30 cellular contexts compared by ENCODE assay signal in the genomic region with DNA sequence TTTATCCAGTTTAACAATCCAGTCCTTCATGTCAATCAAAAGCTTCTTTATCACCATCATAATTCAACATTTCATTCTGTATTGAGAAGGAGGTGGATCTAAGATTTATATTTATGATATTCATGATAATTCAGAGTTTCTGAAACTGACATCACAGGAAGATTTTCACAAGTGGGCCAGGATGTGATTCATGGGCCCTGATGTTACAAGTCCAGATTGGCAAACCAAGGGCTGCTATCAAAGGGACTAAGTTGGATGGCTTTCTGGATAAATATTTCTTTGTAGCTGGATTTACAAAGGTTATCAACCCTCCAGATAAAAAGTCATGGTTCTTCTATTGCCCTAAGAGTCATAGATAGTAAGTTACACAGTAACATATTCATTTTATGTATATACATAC.
"Had no signal": no experiment of that assay in that cellular context is flagged by ENCODE, and none has a peak within 500 bp of the region (broad histone marks: within the 10 kb centered on the region; RNA-seq: fewer than 3 reads in every experiment).

No MANE protein-coding gene starts in this region.

- H3K27me3 ChIP-seq: Peyer's patch, SJCRH30 had no signal

- H3K4me3 Mint-ChIP-seq: activated CD4-positive, alpha-beta memory T cell treated with anti-CD3 and anti-CD28 coated beads for 36 hours; activated CD4-positive, alpha-beta T cell treated with anti-CD3 and anti-CD28 coated beads, Interleukin-2, amount 10 ng/mL, durations not matched to agents 7 days and 5 days; activated naive CD4-positive, alpha-beta T cell treated with anti-CD3 and anti-CD28 coated beads for 36 hours; activated naive CD8-positive, alpha-beta T cell; activated T-helper 17 cell treated with anti-CD3 and anti-CD28 coated beads, Interleukin-2, amount 50 U/mL, for 72 hours; brain had no signal

- H3K9ac ChIP-seq: SK-N-SH had no signal

- H3K4me1 ChIP-seq: Peyer's patch, SJCRH30 had no signal

- H3K27ac Mint-ChIP-seq: activated CD4-positive, alpha-beta memory T cell treated with anti-CD3 and anti-CD28 coated beads for 36 hours; activated CD4-positive, alpha-beta T cell treated with anti-CD3 and anti-CD28 coated beads, Interleukin-2, amount 10 ng/mL, durations not matched to agents 7 days and 5 days; activated naive CD4-positive, alpha-beta T cell treated with anti-CD3 and anti-CD28 coated beads for 36 hours; activated naive CD8-positive, alpha-beta T cell; activated T-helper 17 cell treated with anti-CD3 and anti-CD28 coated beads, Interleukin-2, amount 50 U/mL, for 72 hours; brain had no signal

- H3K27me3 Mint-ChIP-seq: activated CD4-positive, alpha-beta memory T cell treated with anti-CD3 and anti-CD28 coated beads for 36 hours; activated CD4-positive, alpha-beta T cell treated with anti-CD3 and anti-CD28 coated beads, Interleukin-2, amount 10 ng/mL, durations not matched to agents 7 days and 5 days; activated naive CD8-positive, alpha-beta T cell; activated T-helper 17 cell treated with anti-CD3 and anti-CD28 coated beads, Interleukin-2, amount 50 U/mL, for 72 hours; brain had no signal

- H3K36me3 ChIP-seq: Peyer's patch, SJCRH30 had no signal

- H3K9me3 ChIP-seq: Peyer's patch, SJCRH30, SK-N-SH had no signal

- H3K4me2 ChIP-seq: SK-N-SH had no signal

- H3K4me3 ChIP-seq: K562, Peyer's patch, SJCRH30 had no signal

- H3K4me1 Mint-ChIP-seq: activated CD4-positive, alpha-beta T cell treated with anti-CD3 and anti-CD28 coated beads, Interleukin-2, amount 10 ng/mL, durations not matched to agents 7 days and 5 days; activated T-helper 17 cell treated with anti-CD3 and anti-CD28 coated beads, Interleukin-2, amount 50 U/mL, for 72 hours had no signal

- DNase-seq: activated CD4-positive, alpha-beta memory T cell treated with anti-CD3 and anti-CD28 coated beads for 36 hours; activated CD4-positive, alpha-beta T cell treated with anti-CD3 and anti-CD28 coated beads, Interleukin-2, amount 10 ng/mL, durations not matched to agents 7 days and 5 days; activated CD4-positive, CD25-positive, alpha-beta regulatory T cell; activated CD8-positive, alpha-beta memory T cell treated with anti-CD3 and anti-CD28 coated beads for 24 hours; activated gamma-delta T cell; activated naive CD4-positive, alpha-beta T cell treated with anti-CD3 and anti-CD28 coated beads for 36 hours; activated T-cell treated with anti-CD3 and anti-CD28 coated beads, Interleukin-2, amount 50 U/mL, for 48 hours; amygdala; Karpas-422; NCI-H1092; NCI-H1417; NCI-H1694; NCI-H2029; NCI-H2107; NCI-H2171 treated with DMSO at 0.1 percent for 48 hours; NCI-H226; NCI-H526; NK-92 treated with Interleukin-12 subunit alpha and Interleukin-12 subunit beta, amount 100 ng/mL, for 24 hours; OCI-M1; Peyer's patch; Right ventricle myocardium superior; SJCRH30; SK-N-SH; T-helper 1 cell had no signal

- H3K9me3 Mint-ChIP-seq: activated CD4-positive, alpha-beta memory T cell treated with anti-CD3 and anti-CD28 coated beads for 36 hours; activated CD4-positive, alpha-beta T cell treated with anti-CD3 and anti-CD28 coated beads, Interleukin-2, amount 10 ng/mL, durations not matched to agents 7 days and 5 days; activated naive CD4-positive, alpha-beta T cell treated with anti-CD3 and anti-CD28 coated beads for 36 hours had no signal

- H3K36me3 Mint-ChIP-seq: activated CD4-positive, alpha-beta memory T cell treated with anti-CD3 and anti-CD28 coated beads for 36 hours; activated naive CD8-positive, alpha-beta T cell; brain had no signal

- H3K27ac ChIP-seq: Peyer's patch, RWPE1, SJCRH30, VCaP had no signal
